1 cellular context compared by ENCODE assay signal in genomic region chr13:40682449-40683240, GRCh38.
TF ChIP-seq lines count a peak whose summit lies in the region.

No MANE protein-coding gene starts in this region.

TF ChIP-seq in GM23338, 12 proteins besides CTCF, POLR2A, EP300 and RAD21 (continued from another document):
- TF ChIP-seq ZNF462 (CRISPR knock-in tag; IDR thresholded peaks at IDR 0.05) (no peak), REST (IDR thresholded peaks at IDR 0.05; ENCODE audit: unreplicated experiment) (no peak), NANOG (IDR thresholded peaks at IDR 0.05; ENCODE audit: borderline replicate concordance) (no peak), STAT1 (IDR thresholded peaks at IDR 0.05; ENCODE audit: unreplicated experiment) (no peak), ZNF114 (CRISPR knock-in tag; IDR thresholded peaks at IDR 0.05) (no peak), JUNB (IDR thresholded peaks at IDR 0.05; ENCODE audit: unreplicated experiment) (no peak)
